Comparison of ENCODE assay signal across 8 cellular contexts in genomic region chr20:48921168-48921882, GRCh38. TPM values are rescaled to one million over a fixed set of nuclear protein-coding genes. Genes with fewer than 3 reads are reported as not detected.
DNase-seq lines count a peak whose midpoint lies in the region; ATAC-seq and TF ChIP-seq lines count a peak whose summit lies in the region.

Gene ARFGEF2 (plus strand): TSS chr20:48921711. CDS start chr20:48921890, 179 bp downstream.

- DNase-seq in DMS114 treated with DMSO at 0.1 percent for 48 hours (lab: John Stamatoyannopoulos, UW; ENCODE audit: unreplicated experiment) (peak; percentile 70), erythroblast (lab: John Stamatoyannopoulos, UW) (peak; percentile 94 to 96)
- DNase-seq in Jurkat, Clone E6-1 (ENCODE audit: low read depth, low spot score) = peak; percentile 77
- peak; percentile 96 for DNase-seq in activated T-cell treated with anti-CD3 and anti-CD28 coated beads, Interleukin-2, amount 50 U/mL, for 24 hours
- DNase-seq in stimulated activated CD8-positive, alpha-beta memory T cell treated with anti-CD3 and anti-CD28 coated beads, Interleukin-4, amount 100 ng/mL, for 48 hours = peak; percentile 95

- H3K9me3 Mint-ChIP-seq in activated T-cell treated with anti-CD3 and anti-CD28 coated beads, Interleukin-2, amount 50 U/mL, for 24 hours = no peaks in the 10 kb centered on the region

- peak within 1 kb of the TSS; percentile 74 for H3K4me3 ChIP-seq in Jurkat, Clone E6-1 (ENCODE audit: low read length)
- peak within 1 kb of the TSS; percentile 94 for H3K4me3 ChIP-seq in mucosa of stomach (ENCODE audit: low read length)

- H3K27me3 Mint-ChIP-seq in activated T-cell treated with anti-CD3 and anti-CD28 coated beads, Interleukin-2, amount 50 U/mL, for 24 hours = no peaks in the 10 kb centered on the region

- peaks cover 21% of the 10 kb centered on the region for H3K4me1 ChIP-seq in mucosa of stomach (ENCODE audit: control insufficient read depth, insufficient read depth, low read length)

- H3K9me3 ChIP-seq in mucosa of stomach (ENCODE audit: control insufficient read depth, low read length) = no peaks in the 10 kb centered on the region

- TF ChIP-seq POLR2A in erythroblast (IDR thresholded peaks at IDR 0.05; ENCODE audit: low read length) = peak; percentile 88

- H3K36me3 ChIP-seq in mucosa of stomach (ENCODE audit: control insufficient read depth, insufficient read depth, low read length) = no peaks in the 10 kb centered on the region

- peak within 1 kb of the TSS; percentile 93 for H3K9ac ChIP-seq in mucosa of stomach (ENCODE audit: low read length)

- H3K36me3 Mint-ChIP-seq in activated T-cell treated with anti-CD3 and anti-CD28 coated beads, Interleukin-2, amount 50 U/mL, for 24 hours (ENCODE audit: low read depth) = peaks cover 20% of the 10 kb centered on the region

- ATAC-seq in GM21576 (IDR thresholded peaks at IDR 0.05; ENCODE audit: unreplicated experiment) = peak; percentile 79

- H3K4me1 Mint-ChIP-seq in activated T-cell treated with anti-CD3 and anti-CD28 coated beads, Interleukin-2, amount 50 U/mL, for 24 hours (ENCODE audit: low read depth) = peaks cover 48% of the 10 kb centered on the region

- peak within 1 kb of the TSS; percentile 88 for H3K4me3 Mint-ChIP-seq in activated T-cell treated with anti-CD3 and anti-CD28 coated beads, Interleukin-2, amount 50 U/mL, for 24 hours

- peak within 1 kb of the TSS; percentile 96 for H3K27ac Mint-ChIP-seq in activated T-cell treated with anti-CD3 and anti-CD28 coated beads, Interleukin-2, amount 50 U/mL, for 24 hours

- H3K27me3 ChIP-seq in mucosa of stomach (ENCODE audit: control insufficient read depth, insufficient read depth, low read length) = no peaks in the 10 kb centered on the region

TF ChIP-seq in PFSK-1, 5 proteins besides CTCF, POLR2A, EP300 and RAD21:
- TF ChIP-seq POLR2AphosphoS5 (IDR thresholded peaks at IDR 0.05; ENCODE audit: low read depth, low read length) (peak; percentile 81; the same call in 1 of the 2 replicates), TAF1 (IDR thresholded peaks at IDR 0.05; ENCODE audit: borderline replicate concordance, insufficient read depth, low read length) (peak; percentile 95), SIN3A (IDR thresholded peaks at IDR 0.05; ENCODE audit: borderline replicate concordance, insufficient read depth, low read length) (no peak), FOXP2 (optimal IDR thresholded peaks at IDR 0.05; ENCODE audit: borderline replicate concordance, extremely low read depth, extremely low read length, insufficient read depth) (peak; percentile 95)

RNA-seq across cellular contexts. Expression of gene ARFGEF2, which starts in this region (rescaled TPM):
- polyA plus RNA-seq in Jurkat, Clone E6-1 (2012; ENCODE audit: insufficient read depth, insufficient read length) = 9.0 TPM
- 19.4 TPM for polyA plus RNA-seq in PFSK-1 (2012; ENCODE audit: insufficient read length, low read depth)

Comparison
In these comparisons a context has a peak if more than half of its experiments do, and no peak if none do; other contexts are left out.
1. Peak in every context shown above with its lines: DNase-seq, ATAC-seq and H3K4me3 ChIP-seq.